ENCODE assay signal across 23 cellular contexts in the genomic region with DNA sequence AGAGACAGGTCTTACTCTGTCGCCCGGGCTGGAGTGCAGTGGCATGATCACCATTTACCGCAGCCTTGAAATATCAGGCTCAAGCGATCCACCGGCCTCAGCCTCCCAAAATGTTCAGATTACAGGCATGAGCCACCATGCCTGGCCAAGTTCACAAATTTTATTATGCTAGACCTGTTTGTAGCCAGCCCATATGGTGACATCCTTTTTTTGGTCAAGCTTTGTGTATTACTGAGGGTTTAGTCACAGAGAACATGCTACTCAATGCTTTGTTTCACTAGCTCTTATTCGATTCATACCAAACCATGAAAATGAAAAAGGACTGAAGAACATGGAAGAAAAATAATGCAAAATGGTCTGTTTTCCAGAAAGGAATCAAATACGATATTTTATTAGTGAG.
"Had no signal": no experiment of that assay in that cellular context is flagged by ENCODE, and none has a peak within 500 bp of the region (broad histone marks: within the 10 kb centered on the region; RNA-seq: fewer than 3 reads in every experiment).

No MANE protein-coding gene starts in this region.

- H3K4me1 ChIP-seq: pancreas, psoas muscle, right atrium auricular region had no signal

- H3K9me3 Mint-ChIP-seq: activated B cell treated with CpG ODN at 0.5 μM for 24 hours; activated naive CD4-positive, alpha-beta T cell treated with anti-CD3 and anti-CD28 coated beads, Interleukin-2, amount 10 ng/mL, durations not matched to agents 7 days and 5 days; activated T-helper 2 cell treated with anti-CD3 and anti-CD28 coated beads, Interferon-gamma antibody, Interleukin-2, Interleukin-4, amounts not matched to agents 10 μg/mL and 5 μg/mL and 100 μg/mL, durations not matched to agents 14 hours and 24 hours and 36 hours; dendritic cell treated with granulocyte-macrophage colony-stimulating factor and Interleukin-4, amounts not matched to agents 40 ng/mL and 50 ng/mL, for 4 days; stimulated activated naive CD8-positive, alpha-beta T cell treated with anti-CD3 and anti-CD28 coated beads, Interleukin-15, Interleukin-2, amounts not matched to agents 100 ng/mL and 50 ng/mL, for 24 hours; T-helper 1 cell treated with Interleukin-12 subunit alpha and Interleukin-12 subunit beta and Interleukin-4 antibody, amounts not matched to agents 30 μg/mL and 1 μg/mL, for 36 hours had no signal

- H3K4me3 Mint-ChIP-seq: activated B cell treated with CpG ODN at 0.5 μM for 24 hours; activated CD4-positive, alpha-beta T cell treated with anti-CD3 and anti-CD28 coated beads for 36 hours; activated naive CD4-positive, alpha-beta T cell treated with anti-CD3 and anti-CD28 coated beads, Interleukin-2, amount 10 ng/mL, durations not matched to agents 7 days and 5 days; dendritic cell treated with granulocyte-macrophage colony-stimulating factor and Interleukin-4, amounts not matched to agents 40 ng/mL and 50 ng/mL, for 4 days; stimulated activated naive CD8-positive, alpha-beta T cell treated with anti-CD3 and anti-CD28 coated beads, Interleukin-15, Interleukin-2, amounts not matched to agents 100 ng/mL and 50 ng/mL, for 24 hours; T-helper 1 cell treated with Interleukin-12 subunit alpha and Interleukin-12 subunit beta and Interleukin-4 antibody, amounts not matched to agents 30 μg/mL and 1 μg/mL, for 36 hours had no signal

- H3K27me3 Mint-ChIP-seq: activated B cell treated with CpG ODN at 0.5 μM for 24 hours; activated CD4-positive, alpha-beta T cell treated with anti-CD3 and anti-CD28 coated beads for 36 hours; activated naive CD4-positive, alpha-beta T cell treated with anti-CD3 and anti-CD28 coated beads, Interleukin-2, amount 10 ng/mL, durations not matched to agents 7 days and 5 days; dendritic cell treated with granulocyte-macrophage colony-stimulating factor and Interleukin-4, amounts not matched to agents 40 ng/mL and 50 ng/mL, for 4 days; stimulated activated naive CD8-positive, alpha-beta T cell treated with anti-CD3 and anti-CD28 coated beads, Interleukin-15, Interleukin-2, amounts not matched to agents 100 ng/mL and 50 ng/mL, for 24 hours had no signal

- DNase-seq: activated B cell treated with CpG ODN at 0.5 μM for 24 hours; activated CD4-positive, alpha-beta T cell treated with anti-CD3 and anti-CD28 coated beads for 36 hours; activated CD4-positive, alpha-beta T cell treated with anti-CD3 and anti-CD28 coated beads, Interleukin-2, amount 50 U/mL, for 48 hours; activated naive CD4-positive, alpha-beta T cell treated with anti-CD3 and anti-CD28 coated beads, Interleukin-2, amount 10 ng/mL, durations not matched to agents 7 days and 5 days; activated T-cell treated with anti-CD3 and anti-CD28 coated beads, Interleukin-2, amount 50 U/mL, for 1 hour; amygdala; effector CD4-positive, alpha-beta T cell; heart left ventricle; islet precursor cell; left colon; mesenchymal stem cell; mucosa of descending colon; pancreas; psoas muscle; spleen; stimulated activated CD4-positive, alpha-beta T cell treated with anti-CD3 and anti-CD28 coated beads, Interleukin-4, amount 100 ng/mL, for 1 hour; tibial artery had no signal

- H3K4me3 ChIP-seq: heart left ventricle, mucosa of descending colon, pancreas, psoas muscle, right atrium auricular region, spleen, tibial artery had no signal

- H3K9me3 ChIP-seq: heart left ventricle, mucosa of descending colon, pancreas, psoas muscle, right atrium auricular region, spleen, tibial artery had no signal

- H3K27me3 ChIP-seq: heart left ventricle, pancreas, right atrium auricular region, spleen, tibial artery had no signal

- FAIRE-seq: endometrium, pancreas had no signal

- H3K27ac ChIP-seq: heart left ventricle, pancreas, psoas muscle, right atrium auricular region, spleen, tibial artery had no signal

- H3K36me3 ChIP-seq: pancreas, right atrium auricular region had no signal

- ATAC-seq: activated CD4-positive, alpha-beta T cell treated with anti-CD3 and anti-CD28 coated beads for 36 hours; heart left ventricle; left colon; mucosa of descending colon; pancreas; psoas muscle had no signal
